Comparison of ENCODE assay signal across 20 cellular contexts in genomic region chr12:14605401-14605989, GRCh38. TPM values are rescaled to one million over a fixed set of nuclear protein-coding genes. Genes with fewer than 3 reads are reported as not detected.
DNase-seq lines count a peak whose midpoint lies in the region; TF ChIP-seq lines count a peak whose summit lies in the region.
"Had no signal": no experiment of that assay in that cellular context is flagged by ENCODE, and none has a peak within 500 bp of the region (broad histone marks: within the 10 kb centered on the region; RNA-seq: fewer than 3 reads in every experiment).

No MANE protein-coding gene starts in this region.

- H3T11ph ChIP-seq in H9 (ENCODE audit: low read length), result no peak overlapping the region

- TF ChIP-seq CTCF in MCF 10A (IDR thresholded peaks at IDR 0.05; ENCODE audit: unreplicated experiment), result no peak
- no peak for TF ChIP-seq CTCF in mammary epithelial cell (conservative IDR thresholded peaks at IDR 0.05 in 1 of 2, IDR thresholded peaks at IDR 0.05 in 1 of 2; ENCODE audit: extremely low read depth in 1 of 2, insufficient read depth in 1 of 2, low read depth in 1 of 2, low read length in 2 of 2)
- TF ChIP-seq CTCF in OCI-LY7 (conservative IDR thresholded peaks at IDR 0.05; ENCODE audit: low read length), result no peak
- no peak for TF ChIP-seq CTCF in H9 (conservative IDR thresholded peaks at IDR 0.05)

- H3K4me1 Mint-ChIP-seq in MCF 10A (ENCODE audit: insufficient read depth, unreplicated experiment) (no peaks in the 10 kb centered on the region), H9 (no peaks in the 10 kb centered on the region)
- H3K4me1 Mint-ChIP-seq: mesothelial cell of epicardium, nephron had no signal

- H2BK12ac ChIP-seq in H9 (ENCODE audit: insufficient read length, low read depth, low read length), result no peak overlapping the region

- H3K4me3 Mint-ChIP-seq in MCF 10A (ENCODE audit: unreplicated experiment) (no peak overlapping the region), H9 (no peak overlapping the region)
- H3K4me3 Mint-ChIP-seq: mesothelial cell of epicardium, nephron had no signal

- no peaks in the 10 kb centered on the region for H3K4me1 ChIP-seq in mammary epithelial cell (ENCODE audit: insufficient read depth, low read length)
- H3K4me1 ChIP-seq in OCI-LY7 (ENCODE audit: insufficient read depth, low read length, poor library complexity, severe bottlenecking), result no peaks in the 10 kb centered on the region
- H3K4me1 ChIP-seq in H9 (ENCODE audit: insufficient read depth, low read length), result no peaks in the 10 kb centered on the region
- H3K4me1 ChIP-seq: Caco-2 had no signal

- no peaks in the 10 kb centered on the region for H3K9me2 ChIP-seq in OCI-LY7 (ENCODE audit: insufficient read depth, low read length)

- H3K27ac ChIP-seq in mammary epithelial cell (ENCODE audit: insufficient read depth, low read depth, low read length) (no peak overlapping the region), OCI-LY7 (ENCODE audit: low read depth, low read length, poor library complexity, severe bottlenecking) (no peak overlapping the region), H9 (ENCODE audit: insufficient read length, low read depth, low read length) (no peak overlapping the region)
- H3K27ac ChIP-seq: SK-N-MC had no signal

- H3K9ac ChIP-seq in mammary epithelial cell (ENCODE audit: insufficient read depth, low read length) (no peak overlapping the region), H9 (ENCODE audit: extremely low read depth, insufficient read length, low read length) (no peak overlapping the region)

- H3K79me2 ChIP-seq in mammary epithelial cell (ENCODE audit: insufficient read depth, low read length), result no peaks in the 10 kb centered on the region
- no peaks in the 10 kb centered on the region for H3K79me2 ChIP-seq in OCI-LY7 (ENCODE audit: insufficient read depth, low read depth, low read length)
- H3K79me2 ChIP-seq in H9 (ENCODE audit: insufficient read depth, low read length), result no peaks in the 10 kb centered on the region

- no peak overlapping the region for H2BK5ac ChIP-seq in H9 (ENCODE audit: insufficient read length, low read length)

- H4K20me1 ChIP-seq in mammary epithelial cell (ENCODE audit: insufficient read depth, low read length) (no peaks in the 10 kb centered on the region), OCI-LY7 (ENCODE audit: insufficient read depth, low read length) (no peaks in the 10 kb centered on the region), H9 (ENCODE audit: control insufficient read depth, insufficient read depth, insufficient read length) (no peaks in the 10 kb centered on the region)

- in situ Hi-C loops in mammary epithelial cell (cut with MboI; ENCODE audit: low sequenced_read_pairs in 2 of 2), result loop anchor here in 1 of 2 donors (25.0 kb wide), 1 partner anchor 368 kb away; no protein-coding TSS in a partner anchor

- H4K8ac ChIP-seq in H9 (replicated peaks; ENCODE audit: insufficient read length, low read depth, low read length), result no peak overlapping the region

- dilution Hi-C loops in mammary epithelial cell (cut with HindIII; ENCODE audit: low sequenced_read_pairs), result no loop called here

- CTCF ChIA-PET in MCF 10A (lab: Yijun Ruan, JAX), result interaction anchor here (1.3 kb wide), 1 partner anchor 13 kb away, joined by 5 read pairs; no protein-coding TSS in a partner anchor
- CTCF ChIA-PET in mammary epithelial cell (lab: Charles Lee; ENCODE audit: low non-redundant PET), result no interaction called here
- CTCF ChIA-PET in OCI-LY7 (lab: Charles Lee; ENCODE audit: unreplicated experiment), result no interaction called here

- H3K27ac Mint-ChIP-seq in MCF 10A (ENCODE audit: low read depth, unreplicated experiment), result no peak overlapping the region
- H3K27ac Mint-ChIP-seq in H9, result no peak overlapping the region
- H3K27ac Mint-ChIP-seq: mesothelial cell of epicardium, nephron had no signal

- H3K56ac ChIP-seq in H9 (ENCODE audit: insufficient read length, low read depth, low read length), result no peak overlapping the region

- H2BK120ac ChIP-seq in H9 (ENCODE audit: low read depth, low read length, poor library complexity, severe bottlenecking), result no peak overlapping the region

- POLR2A ChIA-PET in MCF 10A (lab: Yijun Ruan, JAX) (no interaction called here), OCI-LY7 (lab: Charles Lee) (no interaction called here)

- H3K36me3 ChIP-seq in mammary epithelial cell (ENCODE audit: insufficient read depth, low read length) (no peaks in the 10 kb centered on the region), OCI-LY7 (ENCODE audit: insufficient read depth, low read length) (peaks cover 22% of the 10 kb centered on the region; the same call in 1 of the 2 replicates)

- H3K36me3 Mint-ChIP-seq in MCF 10A (ENCODE audit: insufficient read depth, unreplicated experiment), result no peaks in the 10 kb centered on the region
- H3K36me3 Mint-ChIP-seq in H9 (ENCODE audit: insufficient read depth in 1 of 3, low read depth in 3 of 3), result peaks cover 8 to 15% (median 10%) of the 10 kb centered on the region in 3 experiments

- no peak overlapping the region for H3K4ac ChIP-seq in H9 (ENCODE audit: low read depth, low read length)

- intact Hi-C loops in MCF 10A (cut with micrococcal nuclease), result no loop called here
- intact Hi-C loops in mammary epithelial cell (cut with micrococcal nuclease), result no loop called here
- intact Hi-C loops in OCI-LY7 (cut with micrococcal nuclease; ENCODE audit: unreplicated experiment), result no loop called here

- WGBS in mammary epithelial cell (ENCODE audit: low coverage, missing lambda C conversion rate), result 37% methylated on average over 3 of the region's 3 CpGs
- no CpG with 5 or more reads among the region's 3 CpGs for WGBS in H9 (ENCODE audit: extremely low coverage, insufficient read length, low lambda C conversion rate)

- H3K4me3 ChIP-seq in mammary epithelial cell (replicated peaks in 1 of 3; ENCODE audit: insufficient read depth in 1 of 3, low read depth in 2 of 3, low read length in 3 of 3), result no peak overlapping the region
- no peak overlapping the region for H3K4me3 ChIP-seq in OCI-LY7 (ENCODE audit: low read depth, low read length, poor library complexity, severe bottlenecking)
- H3K4me3 ChIP-seq: SK-N-MC had no signal

- H2AFZ ChIP-seq in mammary epithelial cell (ENCODE audit: low read depth, low read length) (no peak overlapping the region), OCI-LY7 (ENCODE audit: low read length) (no peak overlapping the region), H9 (ENCODE audit: low read length) (no peak overlapping the region)

- no peaks in the 10 kb centered on the region for H3K79me1 ChIP-seq in H9 (ENCODE audit: insufficient read depth, low read depth, low read length, poor library complexity, severe bottlenecking)

- H3K23me2 ChIP-seq in H9 (ENCODE audit: insufficient read length, low read depth, low read length, poor library complexity, severe bottlenecking), result no peaks in the 10 kb centered on the region

- no peak overlapping the region for H2BK20ac ChIP-seq in H9 (ENCODE audit: low read depth, low read length, poor library complexity, severe bottlenecking)

- H3K14ac ChIP-seq in H9 (ENCODE audit: insufficient read depth, low read length), result no peak overlapping the region

- H3K9me3 ChIP-seq in mammary epithelial cell (replicated peaks; ENCODE audit: insufficient read depth, low read length) (peaks cover 7% of the 10 kb centered on the region), OCI-LY7 (ENCODE audit: low read length) (peaks cover 65% of the 10 kb centered on the region; the same call in 1 of the 2 replicates), H9 (ENCODE audit: control insufficient read depth, low read depth, low read length) (no peaks in the 10 kb centered on the region)

- BruUV-seq in MCF 10A (replicated peaks; lab: Mats Ljungman, UMichigan) (no TSS peak), mammary epithelial cell (replicated peaks; lab: Mats Ljungman, UMichigan) (no TSS peak), OCI-LY7 (replicated peaks; lab: Mats Ljungman, UMichigan) (no TSS peak)

- peak; percentile 9 for DNase-seq in MCF 10A (ENCODE audit: unreplicated experiment)
- DNase-seq in mammary epithelial cell, result no peak
- DNase-seq in Kasumi-1 (lab: John Stamatoyannopoulos, UW), result peak; percentile 13 to 32
- peak; percentile 67 for DNase-seq in OCI-LY7 (ENCODE audit: low spot score)
- no peak for DNase-seq in inferior parietal cortex (ENCODE audit: extremely low spot score)
- DNase-seq in NCI-H526 treated with DMSO at 0.1 percent for 48 hours (lab: John Stamatoyannopoulos, UW), result no peak
- no peak for DNase-seq in H9
- DNase-seq: activated CD4-positive, alpha-beta T cell treated with anti-CD3 and anti-CD28 coated beads for 4 hours; activated effector memory CD4-positive, alpha-beta T cell treated with Interleukin-2 at 50 U/mL for 16 hours; Caco-2; foreskin fibroblast; GF-D8; left cardiac atrium; MM.1S; NCI-H446 treated with DMSO at 0.1 percent for 48 hours; PC-3; T1000 had no signal

- H3K4me2 ChIP-seq in mammary epithelial cell (ENCODE audit: insufficient read depth, low read depth, low read length) (no peak overlapping the region), OCI-LY7 (ENCODE audit: low read length) (no peak overlapping the region), H9 (ENCODE audit: insufficient read depth, insufficient read length, low read length) (no peak overlapping the region)

- H3K9me3 Mint-ChIP-seq in MCF 10A (ENCODE audit: unreplicated experiment), result peaks cover 51% of the 10 kb centered on the region
- peaks cover 42 to 43% of the 10 kb centered on the region in 2 experiments for H3K9me3 Mint-ChIP-seq in H9

- H2AK5ac ChIP-seq in H9 (ENCODE audit: insufficient read length, low read length), result no peak overlapping the region

- no peak overlapping the region for H4K5ac ChIP-seq in H9 (ENCODE audit: insufficient read length, low read depth, low read length)

- no peak overlapping the region for H2BK15ac ChIP-seq in H9 (ENCODE audit: low read depth, low read length)

- H3K27me3 Mint-ChIP-seq in MCF 10A (ENCODE audit: insufficient read depth, unreplicated experiment) (no peaks in the 10 kb centered on the region), H9 (ENCODE audit: low read depth) (no peaks in the 10 kb centered on the region; the same call in 1 of the 2 replicates)

- H3K18ac ChIP-seq in H9 (ENCODE audit: insufficient read length, low read depth, low read length), result no peak overlapping the region

- no peak overlapping the region for H3K23ac ChIP-seq in H9 (ENCODE audit: insufficient read length, low read depth, low read length)

- no peak overlapping the region for H4K91ac ChIP-seq in H9 (ENCODE audit: insufficient read length, low read depth, low read length)

- H3K27me3 ChIP-seq in mammary epithelial cell (ENCODE audit: insufficient read depth, low read length) (no peaks in the 10 kb centered on the region), H9 (ENCODE audit: insufficient read depth, low read length) (no peaks in the 10 kb centered on the region)

RNA-seq across cellular contexts. Expression of gene PLBD1, which starts 37.8 kb away (rescaled TPM):
- not detected in 2 replicates for total RNA-seq in MCF 10A (2022)
- not detected for total RNA-seq in mammary epithelial cell
- not detected for polyA plus RNA-seq in mammary epithelial cell
- polyA minus RNA-seq in mammary epithelial cell, result not detected
- 0.46 and 0.54 TPM in 2 replicates for total RNA-seq in OCI-LY7 (2014; rRNA removed; shearing (Covaris generic))
- 0.61 TPM in 1 of 2 replicates, not detected in the other for total RNA-seq in OCI-LY7 (2022)
- total RNA-seq in H9 (2021), result 15.2 and 15.5 TPM in 2 replicates

Comparison
In these comparisons a context has a peak if more than half of its experiments do, and no peak if none do; other contexts are left out.
1. DNase-seq: peak in MCF 10A (single experiment), Kasumi-1 (2 of 2) and OCI-LY7 (single experiment); none in mammary epithelial cell (single experiment), inferior parietal cortex (single experiment), NCI-H526 treated with DMSO at 0.1 percent for 48 hours (single experiment) and H9 (single experiment).
2. RNA of gene PLBD1, which starts 37.8 kb away (total RNA-seq): 15.2 to 15.5 TPM in H9; 0.46 to 0.61 TPM in OCI-LY7, not detected in MCF 10A and not detected in mammary epithelial cell; every median in the first group is over 10 times any median in the second.